In genomic region chr3:185316740-185317407, GRCh38 we compare ENCODE assay signal across 10 cellular contexts. TPM values are rescaled to one million over a fixed set of nuclear protein-coding genes. Genes with fewer than 3 reads are reported as not detected.
A peak's percentile ranks its signal among the peaks of the same experiment; 100 is the strongest.
DNase-seq lines count a peak whose midpoint lies in the region; ATAC-seq and TF ChIP-seq lines count a peak whose summit lies in the region.
"Had no signal": no experiment of that assay in that cellular context is flagged by ENCODE, and none has a peak within 500 bp of the region (broad histone marks: within the 10 kb centered on the region; RNA-seq: fewer than 3 reads in every experiment).

No MANE protein-coding gene starts in this region.

- ATAC-seq in GM18502 (IDR thresholded peaks at IDR 0.05; ENCODE audit: poor library complexity, unreplicated experiment) (no peak), GM21576 (IDR thresholded peaks at IDR 0.05; ENCODE audit: unreplicated experiment) (no peak)
- ATAC-seq: GM23338, T-cell had no signal

- H3K9ac ChIP-seq in SK-N-MC (ENCODE audit: insufficient read length) (peak overlapping the region; percentile 30), skeletal muscle tissue (ENCODE audit: low read depth in 1 of 3, low read length in 3 of 3) (no peak overlapping the region)

- TF ChIP-seq CTCF in HL-60 (IDR thresholded peaks at IDR 0.05; ENCODE audit: insufficient read depth, low read length) = no peak

- H3K36me3 ChIP-seq in SK-N-MC (ENCODE audit: insufficient read depth, low read length) (no peaks in the 10 kb centered on the region), skeletal muscle tissue (ENCODE audit: control insufficient read depth in 3 of 3, insufficient read depth in 3 of 3, low read length in 3 of 3) (no peaks in the 10 kb centered on the region)

- no peaks in the 10 kb centered on the region for H3K27me3 ChIP-seq in HL-60 (ENCODE audit: insufficient read depth, poor library complexity, severe bottlenecking)
- no peaks in the 10 kb centered on the region for H3K27me3 ChIP-seq in skeletal muscle tissue (ENCODE audit: control insufficient read depth in 3 of 3, insufficient read depth in 3 of 3, low read length in 3 of 3)

- no peaks in the 10 kb centered on the region for H3K4me1 ChIP-seq in skeletal muscle tissue (ENCODE audit: control insufficient read depth in 3 of 3, insufficient read depth in 3 of 3, low read length in 3 of 3)

- H3K9me3 ChIP-seq in SK-N-MC (ENCODE audit: low read depth, low read length) (no peaks in the 10 kb centered on the region), skeletal muscle tissue (ENCODE audit: control insufficient read depth in 3 of 3, low read length in 3 of 3) (no peaks in the 10 kb centered on the region)

- H3K4me3 ChIP-seq in HL-60 (replicated peaks; ENCODE audit: insufficient read depth, low read length) = peak overlapping the region; percentile 8; the same call in 1 of the 2 replicates
- H3K4me3 ChIP-seq in SK-N-MC = 0 out of 2 replicates have a peak overlapping the region, but pooled peaks have one; percentile 15
- no peak overlapping the region for H3K4me3 ChIP-seq in skeletal muscle tissue (ENCODE audit: low read length in 3 of 3)
- H3K4me3 ChIP-seq: GM23338 had no signal

- DNase-seq in HL-60 (ENCODE audit: low read depth in 1 of 2, low spot score in 1 of 2) (peak in 1 of 2 experiments; percentile 45), SK-N-MC (ENCODE audit: low read depth, low spot score) (no peak), glomerular visceral epithelial cell (ENCODE audit: extremely low spot score) (peak; percentile 41), T1000 (lab: John Stamatoyannopoulos, UW) (no peak)
- DNase-seq in stimulated activated CD4-positive, alpha-beta T cell treated with anti-CD3 and anti-CD28 coated beads, Interleukin-4, amount 100 ng/mL, for 24 hours = no peak
- DNase-seq: T-cell had no signal

- peak overlapping the region; percentile 57 for H3K27ac ChIP-seq in HL-60 (replicated peaks)
- H3K27ac ChIP-seq in SK-N-MC = peak overlapping the region; percentile 93
- peak overlapping the region; percentile 8 for H3K27ac ChIP-seq in skeletal muscle tissue (ENCODE audit: low read depth, low read length)

RNA-seq across cellular contexts. Expression of gene MAP3K13, which starts 46.1 kb away (rescaled TPM):
- total RNA-seq in skeletal muscle tissue = 9.9 TPM

Comparison
In these comparisons a context has a peak if more than half of its experiments do, and no peak if none do; other contexts are left out.
1. H3K27ac ChIP-seq: peak in every context shown above with its lines; median percentile 93 in SK-N-MC; 57 in HL-60; 8 in skeletal muscle tissue.
2. H3K4me3 ChIP-seq: peak in HL-60 (single experiment) and SK-N-MC (single experiment); none in skeletal muscle tissue (0 of 3).